8 cellular contexts compared by ENCODE assay signal in the genomic region with DNA sequence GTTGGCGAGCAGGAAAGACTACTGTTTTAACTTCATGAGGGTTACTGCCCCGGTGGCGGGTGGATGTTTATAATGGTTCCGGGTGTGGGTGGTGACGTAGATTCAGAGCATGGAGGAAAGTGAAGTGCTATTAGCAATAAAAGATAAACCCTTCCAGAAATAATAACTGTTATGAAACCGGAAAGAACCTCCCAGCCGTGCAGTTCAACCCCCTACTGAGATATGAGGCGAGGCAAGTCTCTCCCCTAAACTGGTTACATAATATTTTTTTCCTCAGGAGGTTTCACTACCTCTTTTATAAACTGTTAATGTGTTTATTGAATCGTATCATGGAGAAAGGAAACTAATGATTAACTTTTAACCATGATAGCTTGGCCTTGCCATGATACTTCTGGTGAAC. TPM values are rescaled to one million over a fixed set of nuclear protein-coding genes. Genes with fewer than 3 reads are reported as not detected.
DNase-seq lines count a peak whose midpoint lies in the region; ATAC-seq and TF ChIP-seq lines count a peak whose summit lies in the region.

No MANE protein-coding gene starts in this region.

- no peak overlapping the region for H3K4me3 ChIP-seq in HEK293 (ENCODE audit: low read depth, low read length)
- no peak overlapping the region for H3K4me3 ChIP-seq in right lobe of liver

- no peaks in the 10 kb centered on the region for H3K27me3 ChIP-seq in right lobe of liver

- H3K4me1 ChIP-seq in HEK293 (ENCODE audit: control insufficient read depth, insufficient read depth, low read length) = 0 out of 2 replicates have a peak, but pooled peaks cover 4% of the 10 kb centered on the region
- H3K4me1 ChIP-seq in right lobe of liver = peaks cover 0 to 17% (median 2%) of the 10 kb centered on the region in 4 donors

- ATAC-seq in right lobe of liver = peak; percentile 47 to 57 (median 56)

- H3K9me3 ChIP-seq in HEK293 (ENCODE audit: control insufficient read depth, insufficient read depth, low read depth, low read length) = no peaks in the 10 kb centered on the region
- H3K9me3 ChIP-seq in right lobe of liver = no peaks in the 10 kb centered on the region

- in situ Hi-C loops in GM13977 (cut with MboI; ENCODE audit: low pct_unique_long_range_greater_than_20kb, low sequenced_read_pairs, unreplicated experiment) = no loop called here

- no peak for TF ChIP-seq POLR2A in right lobe of liver (IDR thresholded peaks at IDR 0.05)

- DNase-seq in GM13977 (ENCODE audit: low spot score) = peak; percentile 64
- peak; percentile 97 for DNase-seq in MV-4-11 (lab: John Stamatoyannopoulos, UW)
- peak in 1 of 3 donors; percentile 30 for DNase-seq in right lobe of liver
- DNase-seq in NCI-H510A treated with DMSO at 0.1 percent for 48 hours (lab: John Stamatoyannopoulos, UW) = no peak
- no peak for DNase-seq in COR-L47 (lab: John Stamatoyannopoulos, UW)
- DNase-seq in cortex of kidney (lab: John Stamatoyannopoulos, UW) = no peak
- no peak for DNase-seq in SK-N-DZ (ENCODE audit: low spot score)

- TF ChIP-seq CTCF in GM13977 (IDR thresholded peaks at IDR 0.05; ENCODE audit: extremely low read depth, insufficient read depth, missing control alignments) = no peak
- no peak for TF ChIP-seq CTCF in HEK293 (tag by site-specific recombination; IDR thresholded peaks at IDR 0.05)
- TF ChIP-seq CTCF in right lobe of liver (IDR thresholded peaks at IDR 0.05) = no peak

- intact Hi-C loops in right lobe of liver (cut with DNase I) = no loop called here

- no peaks in the 10 kb centered on the region for H3K36me3 ChIP-seq in HEK293 (ENCODE audit: control insufficient read depth in 2 of 2, insufficient read depth in 1 of 2, low read length in 2 of 2)
- H3K36me3 ChIP-seq in right lobe of liver = no peaks in the 10 kb centered on the region

- H3K27ac ChIP-seq in HEK293 (ENCODE audit: extremely low read depth, low read depth, low read length) (no peak overlapping the region), right lobe of liver (peak overlapping the region in 1 of 3 donors; percentile 20)

- POLR2A ChIA-PET in HEK293 (lab: Yijun Ruan, JAX) = no interaction called here

- CTCF ChIA-PET in HEK293 (lab: Yijun Ruan, JAX) = no interaction called here

- 35% methylated on average over 9 of the region's 9 CpGs for WGBS in right lobe of liver (ENCODE audit: insufficient coverage, low coverage, low lambda C conversion rate, missing lambda C conversion rate)

TF ChIP-seq in HEK293, 187 proteins besides CTCF, POLR2A, EP300 and RAD21:
- TF ChIP-seq GLIS1 (tag by site-specific recombination; IDR thresholded peaks at IDR 0.05) = peak; percentile 48
- no peak for TF ChIP-seq ZNF121 (tag by site-specific recombination; IDR thresholded peaks at IDR 0.05)
- TF ChIP-seq ZNF423 (tag by site-specific recombination; IDR thresholded peaks at IDR 0.05) = no peak

RNA-seq across cellular contexts. Expression of a gene that starts 33.9 kb away (rescaled TPM):
- 10 to 100 TPM in 2 of 6 experiments, 1 to 10 TPM in 4; 9.1 to 14.6 (median 9.6) TPM for total RNA-seq in right lobe of liver
- 9.9 and 10.7 TPM in 2 replicates for polyA plus RNA-seq in SK-N-DZ (2014; cell fraction: cytosol; rRNA removed)
- 23.8 and 27.4 TPM in 2 replicates for polyA plus RNA-seq in SK-N-DZ (2014; cell fraction: nucleus; rRNA removed)

Comparison
In these comparisons a context has a peak if more than half of its experiments do, and no peak if none do; other contexts are left out.
1. DNase-seq: peak in GM13977 (single experiment) and MV-4-11 (single experiment); none in NCI-H510A treated with DMSO at 0.1 percent for 48 hours (single experiment), COR-L47 (single experiment), cortex of kidney (single experiment) and SK-N-DZ (single experiment).